In genomic region chr5:135930029-135930948, GRCh38 we compare ENCODE assay signal across 1 cellular context.
TF ChIP-seq lines count a peak whose summit lies in the region.

No MANE protein-coding gene starts in this region.

TF ChIP-seq in HepG2, 621 proteins besides CTCF, POLR2A, EP300 and RAD21 (continued from another document and continues in another):
- no peak for TF ChIP-seq AFF4 (CRISPR knock-in tag; IDR thresholded peaks at IDR 0.05)
- 0 out of 2 replicates have a peak, but pooled peaks have one; percentile 27 for TF ChIP-seq ZHX1 (CRISPR knock-in tag; IDR thresholded peaks at IDR 0.05; ENCODE audit: low read depth)
- no peak for TF ChIP-seq NFIC (IDR thresholded peaks at IDR 0.05; ENCODE audit: low read length)
- TF ChIP-seq PLRG1 (conservative IDR thresholded peaks at IDR 0.05): no peak
- TF ChIP-seq ZFP36L2 (CRISPR knock-in tag; IDR thresholded peaks at IDR 0.05): no peak
- no peak for TF ChIP-seq CREBL2 (CRISPR knock-in tag; IDR thresholded peaks at IDR 0.05; ENCODE audit: borderline replicate concordance)
- TF ChIP-seq ZNF12 (CRISPR knock-in tag; IDR thresholded peaks at IDR 0.05): no peak
- TF ChIP-seq ZNF225 (CRISPR knock-in tag; IDR thresholded peaks at IDR 0.05): peak; percentile 22; the same call in 1 of the 2 replicates
- no peak for TF ChIP-seq NCOR1 (IDR thresholded peaks at IDR 0.05; ENCODE audit: borderline replicate concordance, low read length)
- TF ChIP-seq TGIF2 (CRISPR knock-in tag; IDR thresholded peaks at IDR 0.05): no peak
- TF ChIP-seq HMGA1 (CRISPR knock-in tag; conservative IDR thresholded peaks at IDR 0.05): no peak
- TF ChIP-seq MED13 (CRISPR knock-in tag; IDR thresholded peaks at IDR 0.05): no peak
- TF ChIP-seq HMGXB3 (CRISPR knock-in tag; IDR thresholded peaks at IDR 0.05; ENCODE audit: borderline replicate concordance): no peak
- no peak for TF ChIP-seq ARNT (IDR thresholded peaks at IDR 0.05)
- TF ChIP-seq RBM22 (optimal IDR thresholded peaks at IDR 0.05; ENCODE audit: low read length): no peak
- TF ChIP-seq ZNF597 (CRISPR knock-in tag; IDR thresholded peaks at IDR 0.05): no peak
- TF ChIP-seq ZNF749 (CRISPR knock-in tag; IDR thresholded peaks at IDR 0.05; ENCODE audit: borderline replicate concordance): no peak
- TF ChIP-seq ZBTB7B (CRISPR knock-in tag; IDR thresholded peaks at IDR 0.05): peak; percentile 89; the same call in 1 of the 2 replicates
- TF ChIP-seq ZBTB3 (CRISPR knock-in tag; IDR thresholded peaks at IDR 0.05; ENCODE audit: borderline replicate concordance, low read depth): no peak
- TF ChIP-seq TSC22D2 (CRISPR knock-in tag; IDR thresholded peaks at IDR 0.05; ENCODE audit: borderline replicate concordance): no peak; the same call in 1 of the 2 replicates
- peak; percentile 87 for TF ChIP-seq ZFY (CRISPR knock-in tag; IDR thresholded peaks at IDR 0.05)
- no peak for TF ChIP-seq ZNF281 (CRISPR knock-in tag; IDR thresholded peaks at IDR 0.05; ENCODE audit: borderline replicate concordance)
- no peak for TF ChIP-seq TOE1 (CRISPR knock-in tag; IDR thresholded peaks at IDR 0.05)
- TF ChIP-seq HDAC2 (CRISPR knock-in tag; IDR thresholded peaks at IDR 0.05): no peak
- no peak for TF ChIP-seq SP140L (CRISPR knock-in tag; IDR thresholded peaks at IDR 0.05; ENCODE audit: borderline replicate concordance)
- TF ChIP-seq PBX3 (CRISPR knock-in tag; IDR thresholded peaks at IDR 0.05; ENCODE audit: borderline replicate concordance): no peak
- no peak for TF ChIP-seq MXD1 (CRISPR knock-in tag; IDR thresholded peaks at IDR 0.05)
- TF ChIP-seq ZBTB34 (CRISPR knock-in tag; IDR thresholded peaks at IDR 0.05): 0 out of 2 replicates have a peak, but pooled peaks have one; percentile 40
- no peak for TF ChIP-seq ZNF337 (CRISPR knock-in tag; IDR thresholded peaks at IDR 0.05; ENCODE audit: borderline replicate concordance, low read depth)
- no peak for TF ChIP-seq ZNF317 (CRISPR knock-in tag; IDR thresholded peaks at IDR 0.05)
- TF ChIP-seq YY1 (IDR thresholded peaks at IDR 0.05; ENCODE audit: insufficient read depth, insufficient replicate concordance, low read depth, low read length): peak; percentile 80
- peak; percentile 29; the same call in 1 of the 2 replicates for TF ChIP-seq ZNF556 (CRISPR knock-in tag; IDR thresholded peaks at IDR 0.05; ENCODE audit: borderline replicate concordance)
- no peak for TF ChIP-seq REXO4 (CRISPR knock-in tag; IDR thresholded peaks at IDR 0.05; ENCODE audit: borderline replicate concordance)
- TF ChIP-seq FOSL2 (CRISPR knock-in tag; IDR thresholded peaks at IDR 0.05): no peak
- no peak for TF ChIP-seq HNRNPK (IDR thresholded peaks at IDR 0.05; ENCODE audit: low read depth, low read length, poor library complexity, severe bottlenecking)
- no peak for TF ChIP-seq CSRNP1 (CRISPR knock-in tag; IDR thresholded peaks at IDR 0.05)
- TF ChIP-seq FOXO4 (CRISPR knock-in tag; conservative IDR thresholded peaks at IDR 0.05): no peak
